Comparison of ENCODE assay signal across 1 cellular context in the genomic region with DNA sequence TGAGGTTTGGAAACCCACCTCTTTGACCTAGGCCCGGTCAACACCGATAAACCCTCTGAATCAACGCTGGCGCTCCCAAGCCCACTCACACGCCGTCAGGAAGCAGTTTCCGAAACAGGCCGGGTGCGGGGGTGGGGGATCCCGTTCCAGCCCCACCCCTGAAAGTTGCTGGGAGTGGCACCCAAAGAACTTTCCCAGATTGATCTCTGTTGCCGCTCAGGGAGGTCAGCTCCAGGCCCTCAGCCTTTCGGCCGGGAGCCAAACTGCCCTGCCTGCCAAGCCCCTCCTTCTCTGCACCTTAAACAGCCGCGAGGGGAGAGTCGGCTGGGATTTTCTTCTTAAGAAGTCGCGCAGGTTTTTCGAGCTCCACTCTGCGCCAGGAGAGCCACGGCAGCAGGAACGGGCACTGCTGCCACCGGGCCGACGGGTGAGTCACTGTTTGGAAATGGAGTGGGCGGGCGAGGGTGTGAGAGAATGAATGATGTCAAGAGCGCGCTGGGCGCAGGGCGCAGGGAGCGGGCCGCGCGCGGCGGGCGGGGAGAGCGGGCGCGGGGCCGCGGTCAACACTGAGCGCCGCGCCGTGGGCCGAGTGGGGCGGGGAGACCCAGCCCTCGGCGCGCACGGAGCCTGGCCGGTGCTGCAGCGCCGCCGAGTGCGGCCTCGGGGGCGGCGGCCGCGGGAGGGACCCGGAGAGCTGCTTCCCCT.
A peak's percentile ranks its signal among the peaks of the same experiment; 100 is the strongest.
TF ChIP-seq lines count a peak whose summit lies in the region.

SGMS2 (plus strand) TSS at position 566 of the 705 bp plus-strand sequence. CDS start 70,622 bp downstream, outside the sequence.

TF ChIP-seq in HepG2, 621 proteins besides CTCF, POLR2A, EP300 and RAD21 (continued from another document and continues in another):
- TF ChIP-seq ZNF574 (CRISPR knock-in tag; IDR thresholded peaks at IDR 0.05) = peak; percentile 42; the same call in 1 of the 2 replicates
- TF ChIP-seq HOXD1 (CRISPR knock-in tag; IDR thresholded peaks at IDR 0.05) = 0 out of 2 replicates have a peak, but pooled peaks have one; percentile 13
- no peak for TF ChIP-seq NPAS2 (CRISPR knock-in tag; IDR thresholded peaks at IDR 0.05; ENCODE audit: borderline replicate concordance)
- TF ChIP-seq REXO4 (CRISPR knock-in tag; IDR thresholded peaks at IDR 0.05; ENCODE audit: borderline replicate concordance) = no peak
- TF ChIP-seq SALL2 (CRISPR knock-in tag; IDR thresholded peaks at IDR 0.05) = no peak
- TF ChIP-seq GABPA (IDR thresholded peaks at IDR 0.05; ENCODE audit: low read depth, low read length) = no peak
- no peak for TF ChIP-seq GABPA (CRISPR knock-in tag; IDR thresholded peaks at IDR 0.05; ENCODE audit: low read depth)
- no peak for TF ChIP-seq RFXAP (CRISPR knock-in tag; IDR thresholded peaks at IDR 0.05; ENCODE audit: borderline replicate concordance)
- TF ChIP-seq ARID4A (CRISPR knock-in tag; IDR thresholded peaks at IDR 0.05; ENCODE audit: borderline replicate concordance) = 0 out of 2 replicates have a peak, but pooled peaks have one; percentile 14
- no peak for TF ChIP-seq NR0B2 (CRISPR knock-in tag; IDR thresholded peaks at IDR 0.05)
- TF ChIP-seq ZBTB42 (CRISPR knock-in tag; IDR thresholded peaks at IDR 0.05) = no peak
- TF ChIP-seq HMGA1 (CRISPR knock-in tag; conservative IDR thresholded peaks at IDR 0.05) = no peak
- no peak for TF ChIP-seq TFE3 (CRISPR knock-in tag; IDR thresholded peaks at IDR 0.05)
- TF ChIP-seq ZNF3 (CRISPR knock-in tag; IDR thresholded peaks at IDR 0.05) = no peak
- TF ChIP-seq ZNF510 (CRISPR knock-in tag; IDR thresholded peaks at IDR 0.05; ENCODE audit: low read depth) = no peak
- no peak for TF ChIP-seq ZFX (CRISPR knock-in tag; IDR thresholded peaks at IDR 0.05; ENCODE audit: low read depth)
- TF ChIP-seq ZNF24 (IDR thresholded peaks at IDR 0.05) = peak; percentile 68; the same call in 1 of the 2 replicates
- peak; percentile 36; the same call in 1 of the 2 replicates for TF ChIP-seq SPEN (CRISPR knock-in tag; IDR thresholded peaks at IDR 0.05; ENCODE audit: low read depth)
- TF ChIP-seq, protein P1, sequence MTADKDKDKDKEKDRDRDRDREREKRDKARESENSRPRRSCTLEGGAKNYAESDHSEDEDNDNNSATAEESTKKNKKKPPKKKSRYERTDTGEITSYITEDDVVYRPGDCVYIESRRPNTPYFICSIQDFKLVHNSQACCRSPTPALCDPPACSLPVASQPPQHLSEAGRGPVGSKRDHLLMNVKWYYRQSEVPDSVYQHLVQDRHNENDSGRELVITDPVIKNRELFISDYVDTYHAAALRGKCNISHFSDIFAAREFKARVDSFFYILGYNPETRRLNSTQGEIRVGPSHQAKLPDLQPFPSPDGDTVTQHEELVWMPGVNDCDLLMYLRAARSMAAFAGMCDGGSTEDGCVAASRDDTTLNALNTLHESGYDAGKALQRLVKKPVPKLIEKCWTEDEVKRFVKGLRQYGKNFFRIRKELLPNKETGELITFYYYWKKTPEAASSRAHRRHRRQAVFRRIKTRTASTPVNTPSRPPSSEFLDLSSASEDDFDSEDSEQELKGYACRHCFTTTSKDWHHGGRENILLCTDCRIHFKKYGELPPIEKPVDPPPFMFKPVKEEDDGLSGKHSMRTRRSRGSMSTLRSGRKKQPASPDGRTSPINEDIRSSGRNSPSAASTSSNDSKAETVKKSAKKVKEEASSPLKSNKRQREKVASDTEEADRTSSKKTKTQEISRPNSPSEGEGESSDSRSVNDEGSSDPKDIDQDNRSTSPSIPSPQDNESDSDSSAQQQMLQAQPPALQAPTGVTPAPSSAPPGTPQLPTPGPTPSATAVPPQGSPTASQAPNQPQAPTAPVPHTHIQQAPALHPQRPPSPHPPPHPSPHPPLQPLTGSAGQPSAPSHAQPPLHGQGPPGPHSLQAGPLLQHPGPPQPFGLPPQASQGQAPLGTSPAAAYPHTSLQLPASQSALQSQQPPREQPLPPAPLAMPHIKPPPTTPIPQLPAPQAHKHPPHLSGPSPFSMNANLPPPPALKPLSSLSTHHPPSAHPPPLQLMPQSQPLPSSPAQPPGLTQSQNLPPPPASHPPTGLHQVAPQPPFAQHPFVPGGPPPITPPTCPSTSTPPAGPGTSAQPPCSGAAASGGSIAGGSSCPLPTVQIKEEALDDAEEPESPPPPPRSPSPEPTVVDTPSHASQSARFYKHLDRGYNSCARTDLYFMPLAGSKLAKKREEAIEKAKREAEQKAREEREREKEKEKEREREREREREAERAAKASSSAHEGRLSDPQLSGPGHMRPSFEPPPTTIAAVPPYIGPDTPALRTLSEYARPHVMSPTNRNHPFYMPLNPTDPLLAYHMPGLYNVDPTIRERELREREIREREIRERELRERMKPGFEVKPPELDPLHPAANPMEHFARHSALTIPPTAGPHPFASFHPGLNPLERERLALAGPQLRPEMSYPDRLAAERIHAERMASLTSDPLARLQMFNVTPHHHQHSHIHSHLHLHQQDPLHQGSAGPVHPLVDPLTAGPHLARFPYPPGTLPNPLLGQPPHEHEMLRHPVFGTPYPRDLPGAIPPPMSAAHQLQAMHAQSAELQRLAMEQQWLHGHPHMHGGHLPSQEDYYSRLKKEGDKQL (CRISPR knock-in tag; IDR thresholded peaks at IDR 0.05; ENCODE audit: low read depth) = no peak
- TF ChIP-seq, protein P2, sequence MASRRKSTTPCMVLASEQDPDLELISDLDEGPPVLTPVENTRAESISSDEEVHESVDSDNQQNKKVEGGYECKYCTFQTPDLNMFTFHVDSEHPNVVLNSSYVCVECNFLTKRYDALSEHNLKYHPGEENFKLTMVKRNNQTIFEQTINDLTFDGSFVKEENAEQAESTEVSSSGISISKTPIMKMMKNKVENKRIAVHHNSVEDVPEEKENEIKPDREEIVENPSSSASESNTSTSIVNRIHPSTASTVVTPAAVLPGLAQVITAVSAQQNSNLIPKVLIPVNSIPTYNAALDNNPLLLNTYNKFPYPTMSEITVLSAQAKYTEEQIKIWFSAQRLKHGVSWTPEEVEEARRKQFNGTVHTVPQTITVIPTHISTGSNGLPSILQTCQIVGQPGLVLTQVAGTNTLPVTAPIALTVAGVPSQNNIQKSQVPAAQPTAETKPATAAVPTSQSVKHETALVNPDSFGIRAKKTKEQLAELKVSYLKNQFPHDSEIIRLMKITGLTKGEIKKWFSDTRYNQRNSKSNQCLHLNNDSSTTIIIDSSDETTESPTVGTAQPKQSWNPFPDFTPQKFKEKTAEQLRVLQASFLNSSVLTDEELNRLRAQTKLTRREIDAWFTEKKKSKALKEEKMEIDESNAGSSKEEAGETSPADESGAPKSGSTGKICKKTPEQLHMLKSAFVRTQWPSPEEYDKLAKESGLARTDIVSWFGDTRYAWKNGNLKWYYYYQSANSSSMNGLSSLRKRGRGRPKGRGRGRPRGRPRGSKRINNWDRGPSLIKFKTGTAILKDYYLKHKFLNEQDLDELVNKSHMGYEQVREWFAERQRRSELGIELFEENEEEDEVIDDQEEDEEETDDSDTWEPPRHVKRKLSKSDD (CRISPR knock-in tag; IDR thresholded peaks at IDR 0.05; ENCODE audit: low read depth) = peak; percentile 15; the same call in 1 of the 2 replicates
- TF ChIP-seq NFKB2 (CRISPR knock-in tag; IDR thresholded peaks at IDR 0.05; ENCODE audit: borderline replicate concordance) = peak; percentile 8; the same call in 1 of the 2 replicates
- no peak for TF ChIP-seq ZNF367 (CRISPR knock-in tag; IDR thresholded peaks at IDR 0.05; ENCODE audit: borderline replicate concordance)
- no peak for TF ChIP-seq SNAPC5 (CRISPR knock-in tag; IDR thresholded peaks at IDR 0.05; ENCODE audit: borderline replicate concordance)
- TF ChIP-seq, protein P3, sequence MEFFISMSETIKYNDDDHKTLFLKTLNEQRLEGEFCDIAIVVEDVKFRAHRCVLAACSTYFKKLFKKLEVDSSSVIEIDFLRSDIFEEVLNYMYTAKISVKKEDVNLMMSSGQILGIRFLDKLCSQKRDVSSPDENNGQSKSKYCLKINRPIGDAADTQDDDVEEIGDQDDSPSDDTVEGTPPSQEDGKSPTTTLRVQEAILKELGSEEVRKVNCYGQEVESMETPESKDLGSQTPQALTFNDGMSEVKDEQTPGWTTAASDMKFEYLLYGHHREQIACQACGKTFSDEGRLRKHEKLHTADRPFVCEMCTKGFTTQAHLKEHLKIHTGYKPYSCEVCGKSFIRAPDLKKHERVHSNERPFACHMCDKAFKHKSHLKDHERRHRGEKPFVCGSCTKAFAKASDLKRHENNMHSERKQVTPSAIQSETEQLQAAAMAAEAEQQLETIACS (CRISPR knock-in tag; IDR thresholded peaks at IDR 0.05) = peak; percentile 59; the same call in 1 of the 2 replicates
- TF ChIP-seq ZNF644 (CRISPR knock-in tag; IDR thresholded peaks at IDR 0.05; ENCODE audit: low read depth) = no peak
- TF ChIP-seq FOSL1 (CRISPR knock-in tag; IDR thresholded peaks at IDR 0.05; ENCODE audit: borderline replicate concordance) = 0 out of 2 replicates have a peak, but pooled peaks have one; percentile 52
- TF ChIP-seq NFATC3 (CRISPR knock-in tag; IDR thresholded peaks at IDR 0.05) = no peak
- no peak for TF ChIP-seq POLR2AphosphoS5 (IDR thresholded peaks at IDR 0.05; ENCODE audit: low read depth, low read length)
- no peak for TF ChIP-seq MATR3 (CRISPR knock-in tag; IDR thresholded peaks at IDR 0.05)
